10 cellular contexts compared by ENCODE assay signal in genomic region chr5:175444905-175445456, GRCh38. TPM values are rescaled to one million over a fixed set of nuclear protein-coding genes. Genes with fewer than 3 reads are reported as not detected.
DNase-seq lines count a peak whose midpoint lies in the region; ATAC-seq and TF ChIP-seq lines count a peak whose summit lies in the region.
"Had no signal": no experiment of that assay in that cellular context is flagged by ENCODE, and none has a peak within 500 bp of the region (broad histone marks: within the 10 kb centered on the region; RNA-seq: fewer than 3 reads in every experiment).

No MANE protein-coding gene starts in this region.

- TF ChIP-seq CTCF in Calu3 (IDR thresholded peaks at IDR 0.05; ENCODE audit: unreplicated experiment), result no peak
- no peak for TF ChIP-seq CTCF in MM.1S (IDR thresholded peaks at IDR 0.05; ENCODE audit: low read length)
- peak; percentile 44 for TF ChIP-seq CTCF in endodermal cell (conservative IDR thresholded peaks at IDR 0.05)

- no peaks in the 10 kb centered on the region for H4K20me1 ChIP-seq in MM.1S (ENCODE audit: insufficient read depth, low read length)

- CTCF ChIA-PET in Calu3 (lab: Charles Lee), result no interaction called here

- H3K27me3 Mint-ChIP-seq in Calu3 (ENCODE audit: unreplicated experiment) (peaks cover 76% of the 10 kb centered on the region), endodermal cell (ENCODE audit: insufficient read depth) (peaks cover 48% of the 10 kb centered on the region)

- H3K4me3 ChIP-seq in MM.1S (ENCODE audit: low read length) (peak overlapping the region; percentile 15; the same call in 1 of the 2 replicates), endodermal cell (ENCODE audit: low read length) (peak overlapping the region; percentile 81), trophoblast cell (ENCODE audit: low read depth, low read length) (no peak overlapping the region)
- H3K4me3 ChIP-seq: ovary had no signal

- WGBS in endodermal cell (ENCODE audit: insufficient coverage in 1 of 2, insufficient read length in 1 of 2), 2 experiments, result 71 to 81% methylated on average over 29 to 37 of the region's 37 CpGs
- no CpG with 5 or more reads among the region's 37 CpGs for WGBS in trophoblast cell (ENCODE audit: extremely low coverage, insufficient coverage, insufficient read length)

- H3K4me1 Mint-ChIP-seq in Calu3 (ENCODE audit: low read depth, unreplicated experiment) (peaks cover 7% of the 10 kb centered on the region), endodermal cell (peaks cover 36% of the 10 kb centered on the region)

- H2AK5ac ChIP-seq in trophoblast cell (ENCODE audit: low read length), result no peak overlapping the region

- H3K27me3 ChIP-seq in MM.1S (replicated peaks; ENCODE audit: insufficient read depth, low read length) (peaks cover 11% of the 10 kb centered on the region), endodermal cell (ENCODE audit: control insufficient read depth, insufficient read depth, low read length, poor library complexity, severe bottlenecking) (peaks cover 40% of the 10 kb centered on the region), trophoblast cell (ENCODE audit: insufficient read depth, low read length) (peaks cover 19% of the 10 kb centered on the region)
- H3K27me3 ChIP-seq: ovary had no signal

- peak overlapping the region; percentile 51 for H3K4me3 Mint-ChIP-seq in Calu3 (ENCODE audit: low read depth, unreplicated experiment)
- peak overlapping the region; percentile 56 for H3K4me3 Mint-ChIP-seq in endodermal cell

- no peak overlapping the region for H2BK120ac ChIP-seq in trophoblast cell (ENCODE audit: insufficient read depth, low read length, poor library complexity)

- H3K27ac ChIP-seq in MM.1S (ENCODE audit: low read length) (no peak overlapping the region), endodermal cell (ENCODE audit: low read depth, low read length) (no peak overlapping the region), trophoblast cell (ENCODE audit: low read depth, low read length) (no peak overlapping the region)
- H3K27ac ChIP-seq: adrenal gland, ovary had no signal

- H4K12ac ChIP-seq in trophoblast cell (ENCODE audit: low read depth, low read length), result no peak overlapping the region

- H3F3A ChIP-seq in MM.1S (ENCODE audit: insufficient read depth, low read length), result no peaks in the 10 kb centered on the region

- H3K36me3 ChIP-seq in MM.1S (replicated peaks; ENCODE audit: insufficient read depth, low read length), result no peaks in the 10 kb centered on the region
- H3K36me3 ChIP-seq in endodermal cell (ENCODE audit: control insufficient read depth, insufficient read depth, low read length), result no peaks in the 10 kb centered on the region
- H3K36me3 ChIP-seq in trophoblast cell (ENCODE audit: control insufficient read depth in 1 of 2, insufficient read depth in 2 of 2, low read length in 2 of 2), result no peaks in the 10 kb centered on the region
- H3K36me3 ChIP-seq: adrenal gland, ovary had no signal

- intact Hi-C loops in Calu3 (cut with micrococcal nuclease; ENCODE audit: unreplicated experiment), result loop anchor here (1.0 kb wide), 1 partner anchor 494 kb away; no protein-coding TSS in a partner anchor

- H3K36me3 Mint-ChIP-seq in Calu3 (ENCODE audit: insufficient read depth, unreplicated experiment) (no peaks in the 10 kb centered on the region), endodermal cell (ENCODE audit: low read depth) (no peaks in the 10 kb centered on the region)

- H4K91ac ChIP-seq in trophoblast cell (ENCODE audit: low read depth, low read length), result no peak overlapping the region

- peak overlapping the region; percentile 88; the same call in 1 of the 2 replicates for H3K4me2 ChIP-seq in MM.1S (ENCODE audit: low read depth, low read length)
- H3K4me2 ChIP-seq in trophoblast cell (ENCODE audit: low read length), result peak overlapping the region; percentile 87

- H3K79me2 ChIP-seq in MM.1S (ENCODE audit: low read length) (no peaks in the 10 kb centered on the region), trophoblast cell (ENCODE audit: control insufficient read depth, insufficient read depth, low read length, poor library complexity) (no peaks in the 10 kb centered on the region)

- H3K4ac ChIP-seq in trophoblast cell (ENCODE audit: low read depth, low read length), result no peak overlapping the region

- no peaks in the 10 kb centered on the region for H3K9me2 ChIP-seq in MM.1S (replicated peaks; ENCODE audit: insufficient read depth, low read length)

- H3K27ac Mint-ChIP-seq in Calu3 (ENCODE audit: unreplicated experiment) (no peak overlapping the region), endodermal cell (no peak overlapping the region)

- no peak overlapping the region for H3K23ac ChIP-seq in trophoblast cell (ENCODE audit: low read length)

- no peak overlapping the region for H4K8ac ChIP-seq in trophoblast cell (ENCODE audit: low read depth, low read length)

- H3K18ac ChIP-seq in trophoblast cell (ENCODE audit: low read length), result no peak overlapping the region

- DNase-seq in Calu3, result no peak
- no peak for DNase-seq in MM.1S
- no peak for DNase-seq in endodermal cell
- peak in 1 of 2 donors; percentile 49 for DNase-seq in trophoblast cell
- no peak for DNase-seq in activated effector memory CD4-positive, alpha-beta T cell treated with Interleukin-2 at 50 U/mL for 16 hours
- no peak for DNase-seq in GM19238 (ENCODE audit: insufficient read length, low spot score)
- DNase-seq: NCI-H2107, ovary had no signal

- no peaks in the 10 kb centered on the region for H3K9me3 Mint-ChIP-seq in Calu3 (ENCODE audit: low read depth, unreplicated experiment)
- no peaks in the 10 kb centered on the region for H3K9me3 Mint-ChIP-seq in endodermal cell

- H2BK5ac ChIP-seq in trophoblast cell (ENCODE audit: low read depth, low read length, poor library complexity), result no peak overlapping the region

- H3K9me3 ChIP-seq in MM.1S (replicated peaks; ENCODE audit: insufficient read depth, low read length) (no peaks in the 10 kb centered on the region), endodermal cell (ENCODE audit: control insufficient read depth, low read length) (no peaks in the 10 kb centered on the region), trophoblast cell (ENCODE audit: insufficient read depth, low read depth, low read length) (no peaks in the 10 kb centered on the region)
- H3K9me3 ChIP-seq: adrenal gland, ovary had no signal

- H3K79me1 ChIP-seq in trophoblast cell (ENCODE audit: low read length), result peaks cover 2% of the 10 kb centered on the region

- no peak for ATAC-seq in HG02970 (IDR thresholded peaks at IDR 0.05; ENCODE audit: low FRiP score, unreplicated experiment)

- H2AFZ ChIP-seq in MM.1S (ENCODE audit: low read length) (peak overlapping the region; percentile 54; the same call in 1 of the 2 replicates), trophoblast cell (ENCODE audit: insufficient read depth, low read length, poor library complexity) (peak overlapping the region; percentile 56)

- no TSS peak for BruUV-seq in Calu3 (replicated peaks; lab: Mats Ljungman, UMichigan)

- no peak overlapping the region for H2BK12ac ChIP-seq in trophoblast cell (ENCODE audit: low read length)

- no peak overlapping the region for H3K14ac ChIP-seq in trophoblast cell (ENCODE audit: low read length)

- H3K4me1 ChIP-seq in MM.1S (ENCODE audit: low read length), result no peaks in the 10 kb centered on the region
- H3K4me1 ChIP-seq in endodermal cell (ENCODE audit: control insufficient read depth, insufficient read depth, low read length), result peaks cover 13% of the 10 kb centered on the region
- H3K4me1 ChIP-seq in trophoblast cell (ENCODE audit: control insufficient read depth in 1 of 2, insufficient read depth in 2 of 2, low read length in 2 of 2), result peaks cover 8 to 12% of the 10 kb centered on the region in 2 experiments

- H3K9ac ChIP-seq in MM.1S (ENCODE audit: low read length) (no peak overlapping the region), endodermal cell (ENCODE audit: extremely low read depth, low read length, poor library complexity, severe bottlenecking) (no peak overlapping the region), trophoblast cell (ENCODE audit: low read length) (no peak overlapping the region)

RNA-seq across cellular contexts. Expression of gene DRD1, which starts 1.0 kb away (rescaled TPM):
- not detected in 2 replicates for total RNA-seq in Calu3 (2022)
- under 1 TPM; 0.53 to 0.59 TPM for total RNA-seq in endodermal cell
- 0.18 TPM for polyA plus RNA-seq in endodermal cell (2013, experiment 1 of 2)
- 0.17 TPM for polyA plus RNA-seq in endodermal cell (2013, experiment 2 of 2)
- polyA plus RNA-seq in trophoblast cell (2013), result 0.40 and 0.42 TPM in 2 replicates

RNA-seq across cellular contexts. Expression of gene SFXN1, which starts 33.4 kb away (rescaled TPM):
- total RNA-seq in Calu3 (2022) (105 and 106 TPM in 2 replicates), endodermal cell (100 to 1,000 TPM; 122 to 154 TPM)
- 119 TPM for polyA plus RNA-seq in endodermal cell (2013, experiment 1 of 2)
- 106 TPM for polyA plus RNA-seq in endodermal cell (2013, experiment 2 of 2)
- 51.7 and 53.8 TPM in 2 replicates for polyA plus RNA-seq in trophoblast cell (2013)
